Comparison of ENCODE assay signal across 14 cellular contexts in genomic region chr9:82488319-82488701, GRCh38.
DNase-seq lines count a peak whose midpoint lies in the region; ATAC-seq and TF ChIP-seq lines count a peak whose summit lies in the region.
"Had no signal": no experiment of that assay in that cellular context is flagged by ENCODE, and none has a peak within 500 bp of the region (broad histone marks: within the 10 kb centered on the region; RNA-seq: fewer than 3 reads in every experiment).

No MANE protein-coding gene starts in this region.

- WGBS in mesendoderm (ENCODE audit: extremely low coverage, insufficient coverage, low lambda C conversion rate), result no CpG with 5 or more reads among the region's 5 CpGs

- no peaks in the 10 kb centered on the region for H3K9me3 ChIP-seq in vagina
- H3K9me3 ChIP-seq: mucosa of descending colon had no signal

- no peak overlapping the region for H2BK5ac ChIP-seq in mesendoderm (ENCODE audit: low read length)

- no peaks in the 10 kb centered on the region for H3K79me1 ChIP-seq in mesendoderm (ENCODE audit: low read length)

- H3K4me2 ChIP-seq in mesendoderm (ENCODE audit: low read length), result no peak overlapping the region

- DNase-seq in NCI-H1436 (lab: John Stamatoyannopoulos, UW) (peak; percentile 26), NCI-H1436 treated with DMSO at 0.1 percent for 48 hours (lab: John Stamatoyannopoulos, UW) (no peak), chondrocyte (ENCODE audit: low spot score) (no peak), mesendoderm (no peak), vagina (ENCODE audit: extremely low spot score in 2 of 2) (no peak), LoVo (ENCODE audit: low spot score) (no peak), NK-92 (lab: John Stamatoyannopoulos, UW; ENCODE audit: unreplicated experiment) (no peak)
- DNase-seq: activated CD4-positive, alpha-beta T cell treated with anti-CD3 and anti-CD28 coated beads for 1 hour; GF-D8; KG1; mucosa of descending colon; stimulated activated naive CD8-positive, alpha-beta T cell treated with anti-CD3 and anti-CD28 coated beads, Interleukin-15, amount 100 ng/mL, for 72 hours had no signal

- peaks cover 38% of the 10 kb centered on the region for H3K27me3 Mint-ChIP-seq in chondrocyte (ENCODE audit: low read depth)
- H3K27me3 Mint-ChIP-seq: stimulated activated naive CD8-positive, alpha-beta T cell treated with anti-CD3 and anti-CD28 coated beads, Interleukin-15, amount 100 ng/mL, for 72 hours had no signal

- no peak for TF ChIP-seq POLR2A in vagina (IDR thresholded peaks at IDR 0.05)

- H3K27ac Mint-ChIP-seq in chondrocyte (ENCODE audit: unreplicated experiment), result peak overlapping the region; percentile 32
- H3K27ac Mint-ChIP-seq: stimulated activated naive CD8-positive, alpha-beta T cell treated with anti-CD3 and anti-CD28 coated beads, Interleukin-15, amount 100 ng/mL, for 72 hours had no signal

- intact Hi-C loops in vagina (cut with DNase I), result no loop called here

- H3K36me3 ChIP-seq in mesendoderm (ENCODE audit: control insufficient read depth, insufficient read depth, low read length), result no peaks in the 10 kb centered on the region
- H3K36me3 ChIP-seq in vagina, result no peaks in the 10 kb centered on the region

- H4K5ac ChIP-seq in mesendoderm (ENCODE audit: low read length), result no peak overlapping the region

- no peaks in the 10 kb centered on the region for H3K79me2 ChIP-seq in mesendoderm (ENCODE audit: control insufficient read depth, insufficient read depth, low read length)

- H3K18ac ChIP-seq in mesendoderm (ENCODE audit: low read length), result peak overlapping the region; percentile 39

- peaks cover 30% of the 10 kb centered on the region for H3K4me1 Mint-ChIP-seq in chondrocyte (ENCODE audit: low read depth)
- H3K4me1 Mint-ChIP-seq: stimulated activated naive CD8-positive, alpha-beta T cell treated with anti-CD3 and anti-CD28 coated beads, Interleukin-15, amount 100 ng/mL, for 72 hours had no signal

- peaks cover 2% of the 10 kb centered on the region for H3K4me1 ChIP-seq in mesendoderm (ENCODE audit: control insufficient read depth, low read depth, low read length)
- peaks cover 32% of the 10 kb centered on the region for H3K4me1 ChIP-seq in vagina

- no peak overlapping the region for H3K9ac ChIP-seq in mesendoderm (ENCODE audit: low read length)

- H2BK120ac ChIP-seq in mesendoderm (ENCODE audit: low read depth, low read length), result no peak overlapping the region

- H3K4me3 ChIP-seq in mesendoderm (ENCODE audit: low read length) (no peak overlapping the region), vagina (no peak overlapping the region)
- H3K4me3 ChIP-seq: coronary artery, mucosa of descending colon had no signal

- TF ChIP-seq CTCF in chondrocyte (IDR thresholded peaks at IDR 0.05), result no peak
- no peak for TF ChIP-seq CTCF in vagina (IDR thresholded peaks at IDR 0.05)

- H3K4me3 Mint-ChIP-seq in chondrocyte (ENCODE audit: unreplicated experiment), result no peak overlapping the region
- H3K4me3 Mint-ChIP-seq: stimulated activated naive CD8-positive, alpha-beta T cell treated with anti-CD3 and anti-CD28 coated beads, Interleukin-15, amount 100 ng/mL, for 72 hours had no signal

- ATAC-seq in GM21737 (IDR thresholded peaks at IDR 0.05; ENCODE audit: unreplicated experiment), result no peak
- ATAC-seq: mucosa of descending colon; stimulated activated naive CD8-positive, alpha-beta T cell treated with anti-CD3 and anti-CD28 coated beads, Interleukin-15, amount 100 ng/mL, for 72 hours had no signal

- no peak overlapping the region for H3K23ac ChIP-seq in mesendoderm (ENCODE audit: low read length)

- H3K27me3 ChIP-seq in mesendoderm (ENCODE audit: insufficient read depth, low read length, poor library complexity), result no peaks in the 10 kb centered on the region
- no peaks in the 10 kb centered on the region for H3K27me3 ChIP-seq in vagina

- H2AK5ac ChIP-seq in mesendoderm (ENCODE audit: low read length), result no peak overlapping the region

- no peak overlapping the region for H4K8ac ChIP-seq in mesendoderm (ENCODE audit: low read depth, low read length)

- H3K27ac ChIP-seq in mesendoderm (ENCODE audit: low read depth, low read length) (no peak overlapping the region), vagina (peak overlapping the region; percentile 12)

- no peak overlapping the region for H2BK15ac ChIP-seq in mesendoderm (replicated peaks; ENCODE audit: low read depth)

- peak overlapping the region; percentile 86 for H3K4ac ChIP-seq in mesendoderm (ENCODE audit: low read depth, low read length)

- H3K36me3 Mint-ChIP-seq in chondrocyte (ENCODE audit: low read depth), result peaks cover 3% of the 10 kb centered on the region

- H3K9me3 Mint-ChIP-seq in chondrocyte (ENCODE audit: low read depth), result no peaks in the 10 kb centered on the region
- H3K9me3 Mint-ChIP-seq: stimulated activated naive CD8-positive, alpha-beta T cell treated with anti-CD3 and anti-CD28 coated beads, Interleukin-15, amount 100 ng/mL, for 72 hours had no signal

- H3K56ac ChIP-seq in mesendoderm (ENCODE audit: low read length), result no peak overlapping the region
